In the genomic region with DNA sequence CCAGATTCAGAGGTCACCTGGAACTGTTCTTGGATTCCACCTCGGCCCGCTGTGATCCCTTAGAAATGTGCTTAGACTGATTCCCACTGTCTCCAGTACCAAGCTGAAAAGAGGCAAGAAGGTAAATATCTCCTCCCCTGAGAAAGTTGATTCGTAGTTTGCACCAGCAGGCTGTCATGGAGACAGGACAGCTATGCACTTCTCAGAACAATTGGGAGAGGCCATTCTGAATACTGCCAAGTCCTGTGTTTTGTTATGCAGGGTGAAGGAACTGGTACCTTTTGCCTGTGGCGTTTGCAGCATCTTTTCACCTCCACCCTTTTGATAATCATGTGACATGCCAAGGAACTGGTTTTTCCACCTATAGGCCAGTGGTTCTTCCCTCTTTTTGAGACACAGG, we compare ENCODE assay signal across 1 cellular context.
TF ChIP-seq lines count a peak whose summit lies in the region.

No MANE protein-coding gene starts in this region.

TF ChIP-seq in H1, 55 proteins besides CTCF, POLR2A, EP300 and RAD21:
- TF ChIP-seq TCF12 (IDR thresholded peaks at IDR 0.05; ENCODE audit: low read depth, low read length) (no peak), ZNF274 (IDR thresholded peaks at IDR 0.05; ENCODE audit: borderline replicate concordance, extremely low read depth, low read length) (no peak), POU5F1 (IDR thresholded peaks at IDR 0.05; ENCODE audit: low read depth, low read length) (peak; percentile 89), KDM5A (IDR thresholded peaks at IDR 0.05; ENCODE audit: low read length) (no peak), TAF1 (IDR thresholded peaks at IDR 0.05; ENCODE audit: low read depth, low read length) (0 out of 2 replicates have a peak, but pooled peaks have one; percentile 29), CREB1 (IDR thresholded peaks at IDR 0.05) (0 out of 2 replicates have a peak, but pooled peaks have one; percentile 29), KDM1A (IDR thresholded peaks at IDR 0.05; ENCODE audit: borderline replicate concordance, low read length) (no peak), SIN3A (conservative IDR thresholded peaks at IDR 0.05 in 1 of 2, IDR thresholded peaks at IDR 0.05 in 1 of 2; ENCODE audit: low read depth in 1 of 2, low read length in 2 of 2) (no peak), POLR2AphosphoS5 (IDR thresholded peaks at IDR 0.05; ENCODE audit: low read depth, low read length) (no peak), SIX5 (IDR thresholded peaks at IDR 0.05; ENCODE audit: low read depth, low read length) (no peak), SIRT6 (IDR thresholded peaks at IDR 0.05; ENCODE audit: low read length) (no peak), HDAC6 (IDR thresholded peaks at IDR 0.05; ENCODE audit: low read depth, low read length) (no peak), TAF7 (optimal IDR thresholded peaks at IDR 0.05; ENCODE audit: borderline replicate concordance, low read depth, low read length) (no peak), ASH2L (IDR thresholded peaks at IDR 0.05; ENCODE audit: low read length) (no peak), TEAD4 (IDR thresholded peaks at IDR 0.05; ENCODE audit: low read depth, low read length) (peak; percentile 61), BRCA1 (IDR thresholded peaks at IDR 0.05; ENCODE audit: low read depth, low read length) (no peak), YY1 (IDR thresholded peaks at IDR 0.05; ENCODE audit: low read depth, low read length) (peak; percentile 75), MAFK (IDR thresholded peaks at IDR 0.05; ENCODE audit: low read depth, low read length) (no peak), SP2 (IDR thresholded peaks at IDR 0.05; ENCODE audit: low read length) (no peak), CHD2 (IDR thresholded peaks at IDR 0.05; ENCODE audit: low read length) (no peak), CEBPB (IDR thresholded peaks at IDR 0.05; ENCODE audit: low read depth, low read length) (no peak), EGR1 (IDR thresholded peaks at IDR 0.05; ENCODE audit: borderline replicate concordance, low read depth, low read length) (no peak), SAP30 (IDR thresholded peaks at IDR 0.05; ENCODE audit: insufficient read depth, insufficient replicate concordance, low read length) (no peak), TBP (IDR thresholded peaks at IDR 0.05; ENCODE audit: low read depth, low read length) (no peak), RXRA (IDR thresholded peaks at IDR 0.05; ENCODE audit: insufficient read depth, low read depth, low read length) (no peak), NANOG (IDR thresholded peaks at IDR 0.05; ENCODE audit: insufficient read depth, low read depth, low read length, poor library complexity, severe bottlenecking) (peak; percentile 52), FOSL1 (IDR thresholded peaks at IDR 0.05; ENCODE audit: insufficient read depth, low read depth, low read length) (no peak), BACH1 (IDR thresholded peaks at IDR 0.05; ENCODE audit: low read length) (no peak), SP1 (IDR thresholded peaks at IDR 0.05; ENCODE audit: low read depth, low read length) (peak; percentile 81)
- TF ChIP-seq, protein P1, sequence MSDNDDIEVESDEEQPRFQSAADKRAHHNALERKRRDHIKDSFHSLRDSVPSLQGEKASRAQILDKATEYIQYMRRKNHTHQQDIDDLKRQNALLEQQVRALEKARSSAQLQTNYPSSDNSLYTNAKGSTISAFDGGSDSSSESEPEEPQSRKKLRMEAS (IDR thresholded peaks at IDR 0.05): no peak
- TF ChIP-seq, protein P2, sequence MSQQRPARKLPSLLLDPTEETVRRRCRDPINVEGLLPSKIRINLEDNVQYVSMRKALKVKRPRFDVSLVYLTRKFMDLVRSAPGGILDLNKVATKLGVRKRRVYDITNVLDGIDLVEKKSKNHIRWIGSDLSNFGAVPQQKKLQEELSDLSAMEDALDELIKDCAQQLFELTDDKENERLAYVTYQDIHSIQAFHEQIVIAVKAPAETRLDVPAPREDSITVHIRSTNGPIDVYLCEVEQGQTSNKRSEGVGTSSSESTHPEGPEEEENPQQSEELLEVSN (IDR thresholded peaks at IDR 0.05): peak; percentile 40; the same call in 1 of the 2 replicates
- TF ChIP-seq, protein P3, sequence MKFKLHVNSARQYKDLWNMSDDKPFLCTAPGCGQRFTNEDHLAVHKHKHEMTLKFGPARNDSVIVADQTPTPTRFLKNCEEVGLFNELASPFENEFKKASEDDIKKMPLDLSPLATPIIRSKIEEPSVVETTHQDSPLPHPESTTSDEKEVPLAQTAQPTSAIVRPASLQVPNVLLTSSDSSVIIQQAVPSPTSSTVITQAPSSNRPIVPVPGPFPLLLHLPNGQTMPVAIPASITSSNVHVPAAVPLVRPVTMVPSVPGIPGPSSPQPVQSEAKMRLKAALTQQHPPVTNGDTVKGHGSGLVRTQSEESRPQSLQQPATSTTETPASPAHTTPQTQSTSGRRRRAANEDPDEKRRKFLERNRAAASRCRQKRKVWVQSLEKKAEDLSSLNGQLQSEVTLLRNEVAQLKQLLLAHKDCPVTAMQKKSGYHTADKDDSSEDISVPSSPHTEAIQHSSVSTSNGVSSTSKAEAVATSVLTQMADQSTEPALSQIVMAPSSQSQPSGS (IDR thresholded peaks at IDR 0.05; ENCODE audit: low read length): no peak
